ENCODE assay signal across 6 cellular contexts in genomic region chr10:46589589-46589988, GRCh38. TPM values are rescaled to one million over a fixed set of nuclear protein-coding genes. Genes with fewer than 3 reads are reported as not detected.
"Had no signal": no experiment of that assay in that cellular context is flagged by ENCODE, and none has a peak within 500 bp of the region (broad histone marks: within the 10 kb centered on the region; RNA-seq: fewer than 3 reads in every experiment).

No MANE protein-coding gene starts in this region.

RNA-seq across cellular contexts. Expression of gene GPRIN2, which starts 33.1 kb away (rescaled TPM):
- total RNA-seq: LHCN-M2, MCF 10A, NCI-H460, OCI-LY7, Right ventricle myocardium superior, RPMI7951 had no signal
